9 cellular contexts compared by ENCODE assay signal in genomic region chr5:73120222-73121108, GRCh38. TPM values are rescaled to one million over a fixed set of nuclear protein-coding genes. Genes with fewer than 3 reads are reported as not detected.
DNase-seq lines count a peak whose midpoint lies in the region; ATAC-seq, FAIRE-seq and TF ChIP-seq lines count a peak whose summit lies in the region.
"Had no signal": no experiment of that assay in that cellular context is flagged by ENCODE, and none has a peak within 500 bp of the region (broad histone marks: within the 10 kb centered on the region; RNA-seq: fewer than 3 reads in every experiment).

Gene TMEM171 (plus strand): TSS chr5:73120575. CDS start chr5:73123374, 2,799 bp downstream.

- H3K79me2 ChIP-seq in mammary epithelial cell (ENCODE audit: insufficient read depth, low read length) (no peaks in the 10 kb centered on the region), smooth muscle cell (ENCODE audit: low read depth) (no peaks in the 10 kb centered on the region)

- dilution Hi-C loops in mammary epithelial cell (cut with HindIII; ENCODE audit: low sequenced_read_pairs): no loop called here

- in situ Hi-C loops in ACHN (cut with HindIII; ENCODE audit: low pct_ligation_motif_present, low pct_unique_long_range_greater_than_20kb, low sequenced_read_pairs) (no loop called here), mammary epithelial cell (cut with MboI; ENCODE audit: low sequenced_read_pairs in 2 of 2) (no loop called here)

- no peaks in the 10 kb centered on the region for H4K20me1 ChIP-seq in mammary epithelial cell (ENCODE audit: insufficient read depth, low read length)
- no peaks in the 10 kb centered on the region for H4K20me1 ChIP-seq in smooth muscle cell (ENCODE audit: low read depth)

- peak within 1 kb of the TSS; percentile 85 for H2AFZ ChIP-seq in mammary epithelial cell (ENCODE audit: low read depth, low read length)
- H2AFZ ChIP-seq in smooth muscle cell (ENCODE audit: low read depth): peak within 1 kb of the TSS; percentile 89

- peaks cover 12% of the 10 kb centered on the region for H3F3A ChIP-seq in smooth muscle cell (ENCODE audit: low read depth)

- H3K9me3 ChIP-seq in HUES48 (ENCODE audit: control insufficient read depth, insufficient read depth, low read length): no peaks in the 10 kb centered on the region
- no peaks in the 10 kb centered on the region for H3K9me3 ChIP-seq in mammary epithelial cell (replicated peaks; ENCODE audit: insufficient read depth, low read length)
- peaks cover 0 to 4% of the 10 kb centered on the region in 2 donors for H3K9me3 ChIP-seq in kidney (ENCODE audit: control insufficient read depth in 1 of 2, low read length in 2 of 2)
- H3K9me3 ChIP-seq in smooth muscle cell (replicated peaks; ENCODE audit: low read depth): no peaks in the 10 kb centered on the region
- H3K9me3 ChIP-seq: adrenal gland had no signal

- peak; percentile 58 for DNase-seq in ACHN
- peak; percentile 73 for DNase-seq in mammary epithelial cell
- DNase-seq in kidney: peak; percentile 89
- no peak for DNase-seq in smooth muscle cell (lab: John Stamatoyannopoulos, UW; ENCODE audit: unreplicated experiment)
- DNase-seq in activated CD4-positive, CD25-positive, alpha-beta regulatory T cell (lab: John Stamatoyannopoulos, UW): no peak
- no peak for DNase-seq in UCSD-AML1 (lab: John Stamatoyannopoulos, UW; ENCODE audit: unreplicated experiment)

- WGBS in mammary epithelial cell (ENCODE audit: low coverage, missing lambda C conversion rate): 0% methylated on average over 5 of the region's 94 CpGs
- 2% methylated on average over 77 of the region's 94 CpGs for WGBS in smooth muscle cell (ENCODE audit: low lambda C conversion rate)

- H3K4me2 ChIP-seq in mammary epithelial cell (ENCODE audit: insufficient read depth, low read depth, low read length): peak within 1 kb of the TSS; percentile 80
- peak within 1 kb of the TSS; percentile 96 for H3K4me2 ChIP-seq in smooth muscle cell

- H3K27me3 ChIP-seq in HUES48 (ENCODE audit: control insufficient read depth, insufficient read depth, low read length) (peaks cover 52% of the 10 kb centered on the region), mammary epithelial cell (ENCODE audit: insufficient read depth, low read length) (no peaks in the 10 kb centered on the region), smooth muscle cell (ENCODE audit: low read depth) (peaks cover 21% of the 10 kb centered on the region)

- intact Hi-C loops in mammary epithelial cell (cut with micrococcal nuclease): no loop called here
- intact Hi-C loops in kidney (cut with DNase I): no loop called here

- H3K36me3 ChIP-seq in HUES48 (ENCODE audit: control insufficient read depth, insufficient read depth, low read length) (no peaks in the 10 kb centered on the region), mammary epithelial cell (ENCODE audit: insufficient read depth, low read length) (no peaks in the 10 kb centered on the region), kidney (ENCODE audit: control insufficient read depth in 1 of 2, insufficient read depth in 2 of 2, low read length in 2 of 2) (no peaks in the 10 kb centered on the region), smooth muscle cell (ENCODE audit: low read depth) (no peaks in the 10 kb centered on the region)
- H3K36me3 ChIP-seq: adrenal gland had no signal

- no TSS peak for BruUV-seq in mammary epithelial cell (replicated peaks; lab: Mats Ljungman, UMichigan)

- TF ChIP-seq CTCF in mammary epithelial cell (conservative IDR thresholded peaks at IDR 0.05 in 1 of 2, IDR thresholded peaks at IDR 0.05 in 1 of 2; ENCODE audit: extremely low read depth in 1 of 2, insufficient read depth in 1 of 2, low read depth in 1 of 2, low read length in 2 of 2) (no peak), kidney (IDR thresholded peaks at IDR 0.05; ENCODE audit: borderline replicate concordance, extremely low read depth, insufficient read depth) (no peak), smooth muscle cell (IDR thresholded peaks at IDR 0.05; ENCODE audit: borderline replicate concordance, insufficient read depth, poor library complexity, severe bottlenecking) (no peak)

- H3K9ac ChIP-seq in HUES48 (ENCODE audit: low read depth, low read length) (peak within 1 kb of the TSS; percentile 50; the same call in 1 of the 2 replicates), mammary epithelial cell (ENCODE audit: insufficient read depth, low read length) (peak within 1 kb of the TSS; percentile 58), kidney (ENCODE audit: low read length in 2 of 2) (peak within 1 kb of the TSS; percentile 45 to 81), smooth muscle cell (ENCODE audit: low read depth) (no peak within 1 kb of the TSS)

- CTCF ChIA-PET in mammary epithelial cell (lab: Charles Lee; ENCODE audit: low non-redundant PET): no interaction called here

- no peak for ATAC-seq in GM21528 (IDR thresholded peaks at IDR 0.05; ENCODE audit: low FRiP score, unreplicated experiment)

- peaks cover 9% of the 10 kb centered on the region for H3K4me1 ChIP-seq in HUES48 (ENCODE audit: control insufficient read depth, insufficient read depth, low read length)
- H3K4me1 ChIP-seq in mammary epithelial cell (ENCODE audit: insufficient read depth, low read length): peaks cover 42% of the 10 kb centered on the region
- peaks cover 1 to 2% of the 10 kb centered on the region in 2 donors for H3K4me1 ChIP-seq in kidney (ENCODE audit: control insufficient read depth in 1 of 2, insufficient read depth in 1 of 2, low read depth in 1 of 2, low read length in 2 of 2)
- H3K4me1 ChIP-seq in smooth muscle cell (ENCODE audit: low read depth): peaks cover 9% of the 10 kb centered on the region

- H3K4me3 ChIP-seq in HUES48 (ENCODE audit: low read depth, low read length) (peak within 1 kb of the TSS; percentile 86), mammary epithelial cell (replicated peaks in 1 of 3; ENCODE audit: insufficient read depth in 1 of 3, low read depth in 2 of 3, low read length in 3 of 3) (peak within 1 kb of the TSS; percentile 25 to 62 (median 62)), kidney (ENCODE audit: low read length in 2 of 2) (peak within 1 kb of the TSS; percentile 81 to 84), smooth muscle cell (peak within 1 kb of the TSS; percentile 57)

- H3K27ac ChIP-seq in HUES48 (ENCODE audit: low read depth, low read length) (no peak within 1 kb of the TSS), mammary epithelial cell (ENCODE audit: insufficient read depth, low read depth, low read length) (peak within 1 kb of the TSS; percentile 0), kidney (ENCODE audit: low read depth in 2 of 2, low read length in 2 of 2) (peak within 1 kb of the TSS; percentile 59 to 74), smooth muscle cell (ENCODE audit: low read depth) (no peak within 1 kb of the TSS)
- H3K27ac ChIP-seq: adrenal gland had no signal

- no peak for FAIRE-seq in kidney (lab: Jason Lieb, UNC)

RNA-seq across cellular contexts. Expression of gene TMEM171, which starts in this region (rescaled TPM):
- total RNA-seq in mammary epithelial cell: 1 to 10 TPM in 1 of 2 donors, under 1 TPM in 1; 0.83 to 2.6 TPM
- 6.0 TPM for polyA plus RNA-seq in mammary epithelial cell
- 2.7 TPM for polyA minus RNA-seq in mammary epithelial cell
- total RNA-seq in kidney: 15.4 TPM
- 17.7 TPM for polyA plus RNA-seq in kidney (ENCODE audit: insufficient read depth, low read depth, low replicate concordance)
- total RNA-seq in smooth muscle cell: not detected in 2 replicates
- polyA plus RNA-seq in smooth muscle cell: 0.54 and 0.89 TPM in 2 replicates

Comparison
In these comparisons a context has a peak if more than half of its experiments do, and no peak if none do; other contexts are left out.
1. DNase-seq: peak in ACHN (single experiment), mammary epithelial cell (single experiment) and kidney (single experiment); none in smooth muscle cell (single experiment), activated CD4-positive, CD25-positive, alpha-beta regulatory T cell (0 of 4) and UCSD-AML1 (single experiment).
2. H3K27ac ChIP-seq: peak in mammary epithelial cell (single experiment) and kidney (2 of 2); none in HUES48 (single experiment) and smooth muscle cell (single experiment).
3. Peak in every context shown above with its lines, with median percentiles within 50 percentile points of each other: H3K4me3 ChIP-seq.